ENCODE assay signal across 21 cellular contexts in genomic region chr3:125460233-125460632, GRCh38. TPM values are rescaled to one million over a fixed set of nuclear protein-coding genes. Genes with fewer than 3 reads are reported as not detected.
DNase-seq lines count a peak whose midpoint lies in the region; ATAC-seq and TF ChIP-seq lines count a peak whose summit lies in the region.
"Had no signal": no experiment of that assay in that cellular context is flagged by ENCODE, and none has a peak within 500 bp of the region (broad histone marks: within the 10 kb centered on the region; RNA-seq: fewer than 3 reads in every experiment).

No MANE protein-coding gene starts in this region.

- no peaks in the 10 kb centered on the region for H3K9me3 ChIP-seq in right atrium auricular region
- H3K9me3 ChIP-seq in cardiac muscle cell (ENCODE audit: low read depth), result no peaks in the 10 kb centered on the region
- no peaks in the 10 kb centered on the region for H3K9me3 ChIP-seq in left ventricle myocardium inferior (replicated peaks)
- no peaks in the 10 kb centered on the region for H3K9me3 ChIP-seq in testis
- H3K9me3 ChIP-seq: A549, HAP-1 had no signal

- H3K4me1 ChIP-seq in right atrium auricular region (peaks cover 0 to 11% of the 10 kb centered on the region in 2 donors), cardiac muscle cell (ENCODE audit: low read depth) (peaks cover 25% of the 10 kb centered on the region), left ventricle myocardium inferior (peaks cover 24% of the 10 kb centered on the region), testis (peaks cover 17% of the 10 kb centered on the region)
- H3K4me1 ChIP-seq: A549, HAP-1 had no signal

- intact Hi-C loops in Right ventricle myocardium superior (cut with DNase I) (no loop called here), left ventricle myocardium inferior (cut with micrococcal nuclease) (no loop called here), testis (cut with DNase I; ENCODE audit: low total_unique reads) (no loop called here)

- H3K27me3 ChIP-seq in right atrium auricular region (no peaks in the 10 kb centered on the region), cardiac muscle cell (no peaks in the 10 kb centered on the region), left ventricle myocardium inferior (ENCODE audit: low read depth) (no peaks in the 10 kb centered on the region), testis (no peaks in the 10 kb centered on the region)

- whole genome bisulfite sequencing in testis, 2 donors, result 43 to 61% methylated on average over 3 of the region's 3 CpGs

- TF ChIP-seq CTCF in right atrium auricular region (IDR thresholded peaks at IDR 0.05) (no peak), cardiac muscle cell (IDR thresholded peaks at IDR 0.05; ENCODE audit: low read depth, low read length) (no peak), left ventricle myocardium inferior (IDR thresholded peaks at IDR 0.05; ENCODE audit: borderline replicate concordance) (no peak), testis (IDR thresholded peaks at IDR 0.05) (no peak)

- no peak overlapping the region for H3K27ac ChIP-seq in right atrium auricular region
- H3K27ac ChIP-seq in cardiac muscle cell, result peak overlapping the region; percentile 70
- peak overlapping the region; percentile 31 for H3K27ac ChIP-seq in left ventricle myocardium inferior (replicated peaks)
- peak overlapping the region in 1 of 2 donors; percentile 53 for H3K27ac ChIP-seq in testis
- H3K27ac ChIP-seq: A549 had no signal

- DNase-seq in Right ventricle myocardium superior, result no peak
- DNase-seq in right atrium auricular region (ENCODE audit: low spot score), result no peak
- peak in 1 of 2 donors; percentile 18 for DNase-seq in cardiac muscle cell (ENCODE audit: low read depth in 1 of 2, low spot score in 1 of 2)
- no peak for DNase-seq in left ventricle myocardium inferior
- peak; percentile 41 for DNase-seq in testis
- no peak for DNase-seq in stimulated activated CD4-positive, alpha-beta T cell treated with anti-CD3 and anti-CD28 coated beads, Interleukin-4, amount 100 ng/mL, for 4 hours
- no peak for DNase-seq in activated gamma-delta T cell treated with Interleukin-2 at 50 U/mL for 16 hours
- DNase-seq: 8988T; ACHN; AML-193; C1 segment of cervical spinal cord; CD4-positive, alpha-beta memory T cell; COR-L47; DMS153; DND-41; GOT3; HFFc6 had no signal

- peaks cover 37% of the 10 kb centered on the region for H3K36me3 ChIP-seq in right atrium auricular region
- peaks cover 14% of the 10 kb centered on the region for H3K36me3 ChIP-seq in cardiac muscle cell
- H3K36me3 ChIP-seq in left ventricle myocardium inferior, result peaks cover 75% of the 10 kb centered on the region
- no peaks in the 10 kb centered on the region for H3K36me3 ChIP-seq in testis (ENCODE audit: low read depth, missing control alignments)

- no peak for TF ChIP-seq POLR2A in testis (IDR thresholded peaks at IDR 0.05)

- ATAC-seq in Right ventricle myocardium superior (ENCODE audit: poor library complexity) (peak; percentile 65), GM18907 (IDR thresholded peaks at IDR 0.05; ENCODE audit: unreplicated experiment) (no peak)
- ATAC-seq: A549, GM12878 had no signal

- H3K4me3 ChIP-seq in right atrium auricular region (no peak overlapping the region), cardiac muscle cell (no peak overlapping the region), left ventricle myocardium inferior (no peak overlapping the region), testis (no peak overlapping the region)
- H3K4me3 ChIP-seq: A549, GM12878, HAP-1 had no signal

RNA-seq across cellular contexts. Expression of gene SNX4, which starts 59.8 kb away (rescaled TPM):
- total RNA-seq in Right ventricle myocardium superior (17.4 TPM), right atrium auricular region (10 to 100 TPM; 21.3 to 30.0 TPM), cardiac muscle cell (63.8 and 72.1 TPM in 2 replicates), left ventricle myocardium inferior (16.6 TPM), testis (10 to 100 TPM; 60.7 to 67.2 TPM)
- polyA plus RNA-seq in cardiac muscle cell (41.4 and 43.5 TPM in 2 replicates), testis (ENCODE audit: insufficient read depth, low read depth, low replicate concordance) (22.8 TPM)

Comparison
In these comparisons a context has a peak if more than half of its experiments do, and no peak if none do; other contexts are left out.
1. H3K27ac ChIP-seq: peak in cardiac muscle cell (single experiment) and left ventricle myocardium inferior (single experiment); none in right atrium auricular region (0 of 2).